19 cellular contexts compared by ENCODE assay signal in genomic region chr10:129411772-129412171, GRCh38. TPM values are rescaled to one million over a fixed set of nuclear protein-coding genes. Genes with fewer than 3 reads are reported as not detected.
DNase-seq lines count a peak whose midpoint lies in the region; TF ChIP-seq lines count a peak whose summit lies in the region.
"Had no signal": no experiment of that assay in that cellular context is flagged by ENCODE, and none has a peak within 500 bp of the region (broad histone marks: within the 10 kb centered on the region; RNA-seq: fewer than 3 reads in every experiment).

No MANE protein-coding gene starts in this region.

- no peak overlapping the region for H2BK15ac ChIP-seq in H9 (ENCODE audit: low read depth, low read length)

- H3K36me3 Mint-ChIP-seq in H9 (ENCODE audit: insufficient read depth in 1 of 3, low read depth in 3 of 3), result no peaks in the 10 kb centered on the region
- no peaks in the 10 kb centered on the region for H3K36me3 Mint-ChIP-seq in neural crest cell (ENCODE audit: low read depth)
- H3K36me3 Mint-ChIP-seq in type B pancreatic cell, result no peaks in the 10 kb centered on the region
- H3K36me3 Mint-ChIP-seq: CD4-positive, CD25-positive, alpha-beta regulatory T cell; CD8-positive, alpha-beta memory T cell had no signal

- no CpG with 5 or more reads among the region's 7 CpGs for WGBS in H9 (ENCODE audit: extremely low coverage, insufficient read length, low lambda C conversion rate)

- no peak overlapping the region for H4K8ac ChIP-seq in H9 (replicated peaks; ENCODE audit: insufficient read length, low read depth, low read length)

- H3K4ac ChIP-seq in H9 (ENCODE audit: low read depth, low read length), result no peak overlapping the region

- no peak overlapping the region for H3K27ac Mint-ChIP-seq in H9
- H3K27ac Mint-ChIP-seq in neural crest cell (ENCODE audit: unreplicated experiment), result peak overlapping the region; percentile 27
- no peak overlapping the region for H3K27ac Mint-ChIP-seq in type B pancreatic cell
- H3K27ac Mint-ChIP-seq: CD4-positive, CD25-positive, alpha-beta regulatory T cell; CD8-positive, alpha-beta memory T cell had no signal

- no peaks in the 10 kb centered on the region for H3K79me2 ChIP-seq in H9 (ENCODE audit: insufficient read depth, low read length)

- peak overlapping the region; percentile 19 for H2BK5ac ChIP-seq in H9 (ENCODE audit: insufficient read length, low read length)

- H3K23ac ChIP-seq in H9 (ENCODE audit: insufficient read length, low read depth, low read length), result no peak overlapping the region

- H2BK20ac ChIP-seq in H9 (ENCODE audit: low read depth, low read length, poor library complexity, severe bottlenecking), result no peak overlapping the region

- H3K9me3 Mint-ChIP-seq in H9, result no peaks in the 10 kb centered on the region
- no peaks in the 10 kb centered on the region for H3K9me3 Mint-ChIP-seq in neural crest cell
- H3K9me3 Mint-ChIP-seq in type B pancreatic cell, result no peaks in the 10 kb centered on the region
- H3K9me3 Mint-ChIP-seq: CD4-positive, CD25-positive, alpha-beta regulatory T cell; CD8-positive, alpha-beta memory T cell had no signal

- H2BK120ac ChIP-seq in H9 (ENCODE audit: low read depth, low read length, poor library complexity, severe bottlenecking), result no peak overlapping the region

- no peaks in the 10 kb centered on the region; the same call in none of the 2 replicates for H3K27me3 Mint-ChIP-seq in H9 (ENCODE audit: low read depth)
- peaks cover under 1% of the 10 kb centered on the region for H3K27me3 Mint-ChIP-seq in neural crest cell (ENCODE audit: low read depth)
- H3K27me3 Mint-ChIP-seq in type B pancreatic cell, result peaks cover 38% of the 10 kb centered on the region

- no peak overlapping the region for H3T11ph ChIP-seq in H9 (ENCODE audit: low read length)

- H3K27ac ChIP-seq in H9 (ENCODE audit: insufficient read length, low read depth, low read length) (no peak overlapping the region), colonic mucosa (no peak overlapping the region), Peyer's patch (no peak overlapping the region)
- H3K27ac ChIP-seq: HL-60 had no signal

- no peak overlapping the region for H2AK5ac ChIP-seq in H9 (ENCODE audit: insufficient read length, low read length)

- H4K5ac ChIP-seq in H9 (ENCODE audit: insufficient read length, low read depth, low read length), result no peak overlapping the region

- H4K91ac ChIP-seq in H9 (ENCODE audit: insufficient read length, low read depth, low read length), result no peak overlapping the region

- H3K56ac ChIP-seq in H9 (ENCODE audit: insufficient read length, low read depth, low read length), result no peak overlapping the region

- H3K27me3 ChIP-seq in H9 (ENCODE audit: insufficient read depth, low read length), result no peaks in the 10 kb centered on the region
- no peaks in the 10 kb centered on the region for H3K27me3 ChIP-seq in colonic mucosa
- no peaks in the 10 kb centered on the region for H3K27me3 ChIP-seq in Peyer's patch
- H3K27me3 ChIP-seq: BE2C had no signal

- TF ChIP-seq CTCF in H9 (conservative IDR thresholded peaks at IDR 0.05) (no peak), colonic mucosa (IDR thresholded peaks at IDR 0.05) (no peak), neural crest cell (conservative IDR thresholded peaks at IDR 0.05) (no peak), type B pancreatic cell (conservative IDR thresholded peaks at IDR 0.05) (no peak), Peyer's patch (IDR thresholded peaks at IDR 0.05) (no peak)

- H3K4me1 ChIP-seq in H9 (ENCODE audit: insufficient read depth, low read length), result no peaks in the 10 kb centered on the region
- no peaks in the 10 kb centered on the region for H3K4me1 ChIP-seq in colonic mucosa
- no peaks in the 10 kb centered on the region for H3K4me1 ChIP-seq in Peyer's patch
- H3K4me1 ChIP-seq: BE2C had no signal

- no peak for DNase-seq in H9
- peak; percentile 3 for DNase-seq in colonic mucosa
- no peak for DNase-seq in neural crest cell (ENCODE audit: low read depth, low spot score)
- DNase-seq in type B pancreatic cell (ENCODE audit: extremely low spot score, unreplicated experiment), result peak; percentile 47
- no peak for DNase-seq in Peyer's patch
- DNase-seq in RPMI8226, result no peak
- DNase-seq: ACHN; BE2C; C1 segment of cervical spinal cord; CD4-positive, CD25-positive, alpha-beta regulatory T cell; CD8-positive, alpha-beta memory T cell; COR-L47; DMS 273 treated with DMSO at 0.1 percent for 48 hours; DMS53; DND-41; EL; HCEC 1CT had no signal

- H3K79me1 ChIP-seq in H9 (ENCODE audit: insufficient read depth, low read depth, low read length, poor library complexity, severe bottlenecking), result no peaks in the 10 kb centered on the region

- intact Hi-C loops in colonic mucosa (cut with DNase I), result no loop called here

- no peak overlapping the region for H3K18ac ChIP-seq in H9 (ENCODE audit: insufficient read length, low read depth, low read length)

- H3K36me3 ChIP-seq in colonic mucosa, result no peaks in the 10 kb centered on the region
- no peaks in the 10 kb centered on the region for H3K36me3 ChIP-seq in Peyer's patch
- H3K36me3 ChIP-seq: BE2C had no signal

- H3K4me3 Mint-ChIP-seq in H9, result no peak overlapping the region
- no peak overlapping the region for H3K4me3 Mint-ChIP-seq in neural crest cell
- no peak overlapping the region for H3K4me3 Mint-ChIP-seq in type B pancreatic cell
- H3K4me3 Mint-ChIP-seq: CD4-positive, CD25-positive, alpha-beta regulatory T cell; CD8-positive, alpha-beta memory T cell had no signal

- TF ChIP-seq POLR2A in Peyer's patch (IDR thresholded peaks at IDR 0.05), result no peak

- H3K23me2 ChIP-seq in H9 (ENCODE audit: insufficient read length, low read depth, low read length, poor library complexity, severe bottlenecking), result no peaks in the 10 kb centered on the region

- H3K9me3 ChIP-seq in H9 (ENCODE audit: control insufficient read depth, low read depth, low read length) (no peaks in the 10 kb centered on the region), colonic mucosa (no peaks in the 10 kb centered on the region), Peyer's patch (no peaks in the 10 kb centered on the region)
- H3K9me3 ChIP-seq: BE2C had no signal

- H3K4me1 Mint-ChIP-seq in H9, result 0 out of 4 replicates have a peak, but pooled peaks cover 0 to 2% of the 10 kb centered on the region in 2 experiments
- peaks cover 7% of the 10 kb centered on the region for H3K4me1 Mint-ChIP-seq in neural crest cell
- no peaks in the 10 kb centered on the region for H3K4me1 Mint-ChIP-seq in type B pancreatic cell (ENCODE audit: unreplicated experiment)
- H3K4me1 Mint-ChIP-seq: CD4-positive, CD25-positive, alpha-beta regulatory T cell; CD8-positive, alpha-beta memory T cell had no signal

- no peak overlapping the region for H3K14ac ChIP-seq in H9 (ENCODE audit: insufficient read depth, low read length)

- no peak overlapping the region for H3K4me3 ChIP-seq in colonic mucosa
- H3K4me3 ChIP-seq in Peyer's patch, result no peak overlapping the region
- H3K4me3 ChIP-seq: GM12878 had no signal

- H3K4me2 ChIP-seq in H9 (ENCODE audit: insufficient read depth, insufficient read length, low read length), result no peak overlapping the region

- H3K9ac ChIP-seq in H9 (ENCODE audit: extremely low read depth, insufficient read length, low read length), result no peak overlapping the region
- no peak overlapping the region for H3K9ac ChIP-seq in colonic mucosa (ENCODE audit: low read depth in 2 of 2, low read length in 2 of 2)

- H4K20me1 ChIP-seq in H9 (ENCODE audit: control insufficient read depth, insufficient read depth, insufficient read length), result no peaks in the 10 kb centered on the region

- H2BK12ac ChIP-seq in H9 (ENCODE audit: insufficient read length, low read depth, low read length), result no peak overlapping the region

- H2AFZ ChIP-seq in H9 (ENCODE audit: low read length), result no peak overlapping the region

RNA-seq across cellular contexts. Expression of gene MGMT, which starts 55.3 kb away (rescaled TPM):
- total RNA-seq in H9 (2021), result 18.4 and 19.6 TPM in 2 replicates
- 10 to 100 TPM; 17.5 to 18.2 TPM for total RNA-seq in colonic mucosa
- total RNA-seq in neural crest cell, result 13.4 and 15.8 TPM in 2 replicates
- total RNA-seq in type B pancreatic cell (ENCODE audit: low replicate concordance), result 13.5 and 18.8 TPM in 2 replicates
- total RNA-seq in Peyer's patch, result 10 to 100 TPM; 24.5 to 43.7 (median 35.3) TPM

Comparison
In these comparisons a context has a peak if more than half of its experiments do, and no peak if none do; other contexts are left out.
1. DNase-seq: peak in colonic mucosa (single experiment) and type B pancreatic cell (single experiment); none in H9 (single experiment), neural crest cell (single experiment), Peyer's patch (0 of 3) and RPMI8226 (single experiment).